In the genomic region with DNA sequence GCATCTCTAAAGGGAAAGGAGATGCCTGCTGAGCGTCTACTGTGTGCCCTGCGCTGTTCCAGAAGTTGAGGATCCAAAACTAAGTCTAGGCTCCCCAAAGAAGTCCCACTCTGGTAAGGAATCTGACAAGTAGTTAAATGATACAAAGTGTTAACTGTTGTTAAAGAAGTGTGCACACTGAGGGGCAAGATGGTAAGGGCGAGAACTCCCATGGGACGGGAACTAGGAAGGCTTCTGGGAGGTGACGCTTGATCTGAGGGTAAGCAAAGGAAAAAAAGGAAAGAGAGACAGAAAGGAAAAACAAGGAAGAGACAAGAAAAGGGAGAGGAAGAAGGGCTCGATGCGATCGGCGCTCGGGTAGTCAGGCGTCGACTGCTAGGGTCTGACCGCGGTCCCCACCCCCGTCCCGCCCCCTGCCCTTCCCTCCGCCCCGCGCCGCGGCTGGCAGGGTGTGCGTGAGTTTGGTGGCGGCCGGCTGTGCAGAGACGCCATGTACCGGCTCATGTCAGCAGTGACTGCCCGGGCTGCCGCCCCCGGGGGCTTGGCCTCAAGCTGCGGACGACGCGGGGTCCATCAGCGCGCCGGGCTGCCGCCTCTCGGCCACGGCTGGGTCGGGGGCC, we compare ENCODE assay signal across 1 cellular context.
TF ChIP-seq lines count a peak whose summit lies in the region.

Gene LACTB, plus strand, starts transcription at position 480 of the 620 bp plus-strand sequence. Its CDS starts 11 bp downstream, at position 491.

TF ChIP-seq in HepG2, 621 proteins besides CTCF, POLR2A, EP300 and RAD21 (continued from another document and continues in another):
- TF ChIP-seq, protein P1, sequence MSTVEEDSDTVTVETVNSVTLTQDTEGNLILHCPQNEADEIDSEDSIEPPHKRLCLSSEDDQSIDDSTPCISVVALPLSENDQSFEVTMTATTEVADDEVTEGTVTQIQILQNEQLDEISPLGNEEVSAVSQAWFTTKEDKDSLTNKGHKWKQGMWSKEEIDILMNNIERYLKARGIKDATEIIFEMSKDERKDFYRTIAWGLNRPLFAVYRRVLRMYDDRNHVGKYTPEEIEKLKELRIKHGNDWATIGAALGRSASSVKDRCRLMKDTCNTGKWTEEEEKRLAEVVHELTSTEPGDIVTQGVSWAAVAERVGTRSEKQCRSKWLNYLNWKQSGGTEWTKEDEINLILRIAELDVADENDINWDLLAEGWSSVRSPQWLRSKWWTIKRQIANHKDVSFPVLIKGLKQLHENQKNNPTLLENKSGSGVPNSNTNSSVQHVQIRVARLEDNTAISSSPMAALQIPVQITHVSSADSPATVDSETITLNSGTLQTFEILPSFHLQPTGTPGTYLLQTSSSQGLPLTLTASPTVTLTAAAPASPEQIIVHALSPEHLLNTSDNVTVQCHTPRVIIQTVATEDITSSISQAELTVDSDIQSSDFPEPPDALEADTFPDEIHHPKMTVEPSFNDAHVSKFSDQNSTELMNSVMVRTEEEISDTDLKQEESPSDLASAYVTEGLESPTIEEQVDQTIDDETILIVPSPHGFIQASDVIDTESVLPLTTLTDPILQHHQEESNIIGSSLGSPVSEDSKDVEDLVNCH (CRISPR knock-in tag; IDR thresholded peaks at IDR 0.05): no peak
- TF ChIP-seq FOSL2 (CRISPR knock-in tag; IDR thresholded peaks at IDR 0.05) (peak; percentile 46), SP140L (CRISPR knock-in tag; IDR thresholded peaks at IDR 0.05; ENCODE audit: borderline replicate concordance) (no peak), ZNF484 (CRISPR knock-in tag; IDR thresholded peaks at IDR 0.05; ENCODE audit: borderline replicate concordance, low read depth) (no peak), JUNB (CRISPR knock-in tag; IDR thresholded peaks at IDR 0.05; ENCODE audit: borderline replicate concordance) (no peak), ZNF580 (CRISPR knock-in tag; IDR thresholded peaks at IDR 0.05; ENCODE audit: borderline replicate concordance, low read depth) (no peak), TBX3 (IDR thresholded peaks at IDR 0.05; ENCODE audit: borderline replicate concordance) (no peak), ZNF790 (CRISPR knock-in tag; IDR thresholded peaks at IDR 0.05; ENCODE audit: borderline replicate concordance) (no peak), DNMT1 (CRISPR knock-in tag; IDR thresholded peaks at IDR 0.05) (0 out of 2 replicates have a peak, but pooled peaks have one; percentile 12), ZBTB8A (CRISPR knock-in tag; IDR thresholded peaks at IDR 0.05; ENCODE audit: borderline replicate concordance, low read depth) (no peak), KMT2B (CRISPR knock-in tag; IDR thresholded peaks at IDR 0.05) (peak; percentile 86; the same call in 1 of the 2 replicates), GATAD2A (CRISPR knock-in tag; IDR thresholded peaks at IDR 0.05) (peak; percentile 45; the same call in 1 of the 2 replicates), SRSF1 (optimal IDR thresholded peaks at IDR 0.05; ENCODE audit: low read depth, low read length) (no peak), ZNF672 (CRISPR knock-in tag; IDR thresholded peaks at IDR 0.05) (no peak), ZBTB21 (CRISPR knock-in tag; IDR thresholded peaks at IDR 0.05) (no peak), MIXL1 (CRISPR knock-in tag; IDR thresholded peaks at IDR 0.05) (no peak), JDP2 (CRISPR knock-in tag; IDR thresholded peaks at IDR 0.05; ENCODE audit: borderline replicate concordance) (no peak), SIN3A (IDR thresholded peaks at IDR 0.05; ENCODE audit: borderline replicate concordance, low read depth, low read length) (peak; percentile 86; the same call in 1 of the 2 replicates), GZF1 (CRISPR knock-in tag; IDR thresholded peaks at IDR 0.05) (no peak), HIVEP1 (CRISPR knock-in tag; IDR thresholded peaks at IDR 0.05) (no peak), ZNF335 (CRISPR knock-in tag; IDR thresholded peaks at IDR 0.05) (peak; percentile 60; the same call in 1 of the 2 replicates), CHD4 (IDR thresholded peaks at IDR 0.05; ENCODE audit: borderline replicate concordance, low read length) (no peak), KLF13 (CRISPR knock-in tag; IDR thresholded peaks at IDR 0.05) (no peak), KDM6A (CRISPR knock-in tag; IDR thresholded peaks at IDR 0.05; ENCODE audit: low read depth) (no peak), ZNF10 (CRISPR knock-in tag; IDR thresholded peaks at IDR 0.05; ENCODE audit: borderline replicate concordance, low read depth) (no peak), TOPORS (CRISPR knock-in tag; IDR thresholded peaks at IDR 0.05) (no peak), AKNA (CRISPR knock-in tag; IDR thresholded peaks at IDR 0.05; ENCODE audit: borderline replicate concordance) (no peak), ZNF33A (CRISPR knock-in tag; IDR thresholded peaks at IDR 0.05; ENCODE audit: borderline replicate concordance) (no peak), SIN3B (IDR thresholded peaks at IDR 0.05; ENCODE audit: low read length) (peak; percentile 18; the same call in 1 of the 2 replicates), ZNF468 (CRISPR knock-in tag; IDR thresholded peaks at IDR 0.05) (no peak), MAFG (CRISPR knock-in tag; IDR thresholded peaks at IDR 0.05) (no peak), AGO2 (optimal IDR thresholded peaks at IDR 0.05; ENCODE audit: low read depth, low read length) (no peak)
- TF ChIP-seq, protein P2, sequence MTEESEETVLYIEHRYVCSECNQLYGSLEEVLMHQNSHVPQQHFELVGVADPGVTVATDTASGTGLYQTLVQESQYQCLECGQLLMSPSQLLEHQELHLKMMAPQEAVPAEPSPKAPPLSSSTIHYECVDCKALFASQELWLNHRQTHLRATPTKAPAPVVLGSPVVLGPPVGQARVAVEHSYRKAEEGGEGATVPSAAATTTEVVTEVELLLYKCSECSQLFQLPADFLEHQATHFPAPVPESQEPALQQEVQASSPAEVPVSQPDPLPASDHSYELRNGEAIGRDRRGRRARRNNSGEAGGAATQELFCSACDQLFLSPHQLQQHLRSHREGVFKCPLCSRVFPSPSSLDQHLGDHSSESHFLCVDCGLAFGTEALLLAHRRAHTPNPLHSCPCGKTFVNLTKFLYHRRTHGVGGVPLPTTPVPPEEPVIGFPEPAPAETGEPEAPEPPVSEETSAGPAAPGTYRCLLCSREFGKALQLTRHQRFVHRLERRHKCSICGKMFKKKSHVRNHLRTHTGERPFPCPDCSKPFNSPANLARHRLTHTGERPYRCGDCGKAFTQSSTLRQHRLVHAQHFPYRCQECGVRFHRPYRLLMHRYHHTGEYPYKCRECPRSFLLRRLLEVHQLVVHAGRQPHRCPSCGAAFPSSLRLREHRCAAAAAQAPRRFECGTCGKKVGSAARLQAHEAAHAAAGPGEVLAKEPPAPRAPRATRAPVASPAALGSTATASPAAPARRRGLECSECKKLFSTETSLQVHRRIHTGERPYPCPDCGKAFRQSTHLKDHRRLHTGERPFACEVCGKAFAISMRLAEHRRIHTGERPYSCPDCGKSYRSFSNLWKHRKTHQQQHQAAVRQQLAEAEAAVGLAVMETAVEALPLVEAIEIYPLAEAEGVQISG (CRISPR knock-in tag; IDR thresholded peaks at IDR 0.05): peak; percentile 72
- TF ChIP-seq, protein P3, sequence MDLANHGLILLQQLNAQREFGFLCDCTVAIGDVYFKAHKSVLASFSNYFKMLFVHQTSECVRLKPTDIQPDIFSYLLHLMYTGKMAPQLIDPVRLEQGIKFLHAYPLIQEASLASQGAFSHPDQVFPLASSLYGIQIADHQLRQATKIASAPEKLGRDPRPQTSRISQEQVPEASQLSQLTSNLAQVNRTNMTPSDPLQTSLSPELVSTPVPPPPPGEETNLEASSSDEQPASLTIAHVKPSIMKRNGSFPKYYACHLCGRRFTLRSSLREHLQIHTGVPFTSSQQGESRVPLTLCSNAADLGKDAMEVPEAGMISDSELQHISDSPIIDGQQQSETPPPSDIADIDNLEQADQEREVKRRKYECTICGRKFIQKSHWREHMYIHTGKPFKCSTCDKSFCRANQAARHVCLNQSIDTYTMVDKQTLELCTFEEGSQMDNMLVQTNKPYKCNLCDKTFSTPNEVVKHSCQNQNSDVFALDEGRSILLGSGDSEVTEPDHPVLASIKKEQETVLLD (CRISPR knock-in tag; IDR thresholded peaks at IDR 0.05; ENCODE audit: low read depth): no peak
- TF ChIP-seq, protein P4, sequence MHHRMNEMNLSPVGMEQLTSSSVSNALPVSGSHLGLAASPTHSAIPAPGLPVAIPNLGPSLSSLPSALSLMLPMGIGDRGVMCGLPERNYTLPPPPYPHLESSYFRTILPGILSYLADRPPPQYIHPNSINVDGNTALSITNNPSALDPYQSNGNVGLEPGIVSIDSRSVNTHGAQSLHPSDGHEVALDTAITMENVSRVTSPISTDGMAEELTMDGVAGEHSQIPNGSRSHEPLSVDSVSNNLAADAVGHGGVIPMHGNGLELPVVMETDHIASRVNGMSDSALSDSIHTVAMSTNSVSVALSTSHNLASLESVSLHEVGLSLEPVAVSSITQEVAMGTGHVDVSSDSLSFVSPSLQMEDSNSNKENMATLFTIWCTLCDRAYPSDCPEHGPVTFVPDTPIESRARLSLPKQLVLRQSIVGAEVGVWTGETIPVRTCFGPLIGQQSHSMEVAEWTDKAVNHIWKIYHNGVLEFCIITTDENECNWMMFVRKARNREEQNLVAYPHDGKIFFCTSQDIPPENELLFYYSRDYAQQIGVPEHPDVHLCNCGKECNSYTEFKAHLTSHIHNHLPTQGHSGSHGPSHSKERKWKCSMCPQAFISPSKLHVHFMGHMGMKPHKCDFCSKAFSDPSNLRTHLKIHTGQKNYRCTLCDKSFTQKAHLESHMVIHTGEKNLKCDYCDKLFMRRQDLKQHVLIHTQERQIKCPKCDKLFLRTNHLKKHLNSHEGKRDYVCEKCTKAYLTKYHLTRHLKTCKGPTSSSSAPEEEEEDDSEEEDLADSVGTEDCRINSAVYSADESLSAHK (CRISPR knock-in tag; IDR thresholded peaks at IDR 0.05; ENCODE audit: borderline replicate concordance): no peak
- TF ChIP-seq, protein P5, sequence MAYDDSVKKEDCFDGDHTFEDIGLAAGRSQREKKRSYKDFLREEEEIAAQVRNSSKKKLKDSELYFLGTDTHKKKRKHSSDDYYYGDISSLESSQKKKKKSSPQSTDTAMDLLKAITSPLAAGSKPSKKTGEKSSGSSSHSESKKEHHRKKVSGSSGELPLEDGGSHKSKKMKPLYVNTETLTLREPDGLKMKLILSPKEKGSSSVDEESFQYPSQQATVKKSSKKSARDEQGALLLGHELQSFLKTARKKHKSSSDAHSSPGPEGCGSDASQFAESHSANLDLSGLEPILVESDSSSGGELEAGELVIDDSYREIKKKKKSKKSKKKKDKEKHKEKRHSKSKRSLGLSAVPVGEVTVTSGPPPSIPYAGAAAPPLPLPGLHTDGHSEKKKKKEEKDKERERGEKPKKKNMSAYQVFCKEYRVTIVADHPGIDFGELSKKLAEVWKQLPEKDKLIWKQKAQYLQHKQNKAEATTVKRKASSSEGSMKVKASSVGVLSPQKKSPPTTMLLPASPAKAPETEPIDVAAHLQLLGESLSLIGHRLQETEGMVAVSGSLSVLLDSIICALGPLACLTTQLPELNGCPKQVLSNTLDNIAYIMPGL (CRISPR knock-in tag; IDR thresholded peaks at IDR 0.05; ENCODE audit: borderline replicate concordance in 1 of 2, low read depth in 1 of 2): peak in 1 of 2 experiments; percentile 47; a peak in 1 of 4 replicates
- TF ChIP-seq, protein P6, sequence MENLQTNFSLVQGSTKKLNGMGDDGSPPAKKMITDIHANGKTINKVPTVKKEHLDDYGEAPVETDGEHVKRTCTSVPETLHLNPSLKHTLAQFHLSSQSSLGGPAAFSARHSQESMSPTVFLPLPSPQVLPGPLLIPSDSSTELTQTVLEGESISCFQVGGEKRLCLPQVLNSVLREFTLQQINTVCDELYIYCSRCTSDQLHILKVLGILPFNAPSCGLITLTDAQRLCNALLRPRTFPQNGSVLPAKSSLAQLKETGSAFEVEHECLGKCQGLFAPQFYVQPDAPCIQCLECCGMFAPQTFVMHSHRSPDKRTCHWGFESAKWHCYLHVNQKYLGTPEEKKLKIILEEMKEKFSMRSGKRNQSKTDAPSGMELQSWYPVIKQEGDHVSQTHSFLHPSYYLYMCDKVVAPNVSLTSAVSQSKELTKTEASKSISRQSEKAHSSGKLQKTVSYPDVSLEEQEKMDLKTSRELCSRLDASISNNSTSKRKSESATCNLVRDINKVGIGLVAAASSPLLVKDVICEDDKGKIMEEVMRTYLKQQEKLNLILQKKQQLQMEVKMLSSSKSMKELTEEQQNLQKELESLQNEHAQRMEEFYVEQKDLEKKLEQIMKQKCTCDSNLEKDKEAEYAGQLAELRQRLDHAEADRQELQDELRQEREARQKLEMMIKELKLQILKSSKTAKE (CRISPR knock-in tag; IDR thresholded peaks at IDR 0.05; ENCODE audit: borderline replicate concordance): no peak
